8 cellular contexts compared by ENCODE assay signal in the genomic region with DNA sequence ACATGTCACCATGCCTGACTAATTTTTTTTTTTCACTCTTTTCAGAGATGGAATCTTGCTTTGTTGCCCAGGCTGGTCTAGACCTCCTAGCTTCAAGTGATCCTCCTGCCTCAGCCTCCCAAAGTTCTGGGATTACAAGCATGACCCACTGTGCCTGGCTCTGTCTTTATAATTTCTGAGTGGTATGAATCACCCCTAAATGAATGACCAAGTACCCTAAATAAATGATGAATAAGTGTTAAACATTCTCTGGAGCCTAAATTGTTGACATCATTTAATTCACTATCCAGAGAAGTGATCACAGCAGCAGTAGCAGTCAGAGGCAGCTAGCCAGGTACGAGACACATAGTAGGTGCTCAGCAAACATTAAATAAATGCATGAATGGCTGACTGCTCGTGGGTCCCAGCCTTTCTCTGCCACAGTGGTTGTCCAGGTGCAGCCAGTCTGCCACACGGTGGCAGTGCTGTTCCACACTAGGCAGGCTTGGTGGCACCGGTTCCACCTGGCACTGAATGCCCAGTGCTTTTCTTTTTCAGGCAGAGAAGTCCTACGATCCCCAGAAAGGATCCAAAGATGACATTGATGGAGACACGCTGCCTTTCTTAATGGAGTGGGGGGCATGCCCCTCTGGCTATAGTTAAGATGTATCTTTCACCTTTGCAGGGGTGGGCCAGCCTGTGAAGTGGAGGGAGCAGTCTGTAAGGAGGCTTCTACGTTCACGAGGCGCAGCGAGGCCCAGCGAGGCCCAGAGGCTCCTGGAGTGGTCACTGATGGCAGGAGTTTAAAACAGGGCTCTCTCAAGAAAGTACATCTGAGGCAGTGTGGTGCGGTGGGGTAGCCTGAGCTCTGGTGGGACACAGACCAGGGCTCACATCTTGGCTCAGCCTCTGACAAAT. TPM values are rescaled to one million over a fixed set of nuclear protein-coding genes. Genes with fewer than 3 reads are reported as not detected.
DNase-seq lines count a peak whose midpoint lies in the region; ATAC-seq, FAIRE-seq and TF ChIP-seq lines count a peak whose summit lies in the region.

No MANE protein-coding gene starts in this region.

- no peaks in the 10 kb centered on the region for H3K79me2 ChIP-seq in astrocyte (ENCODE audit: insufficient read depth, low read length)

- no peak overlapping the region for H3K4me2 ChIP-seq in astrocyte (ENCODE audit: low read length)

- no peaks in the 10 kb centered on the region for H3K4me1 Mint-ChIP-seq in astrocyte (ENCODE audit: low read depth, unreplicated experiment)

- H3K27ac ChIP-seq in astrocyte (ENCODE audit: low read depth, low read length) (no peak overlapping the region), spleen (no peak overlapping the region)

- no peak for FAIRE-seq in astrocyte (lab: Jason Lieb, UNC)

- peak; percentile 95 for TF ChIP-seq CTCF in astrocyte (IDR thresholded peaks at IDR 0.05; ENCODE audit: insufficient read depth, low read depth, low read length)
- TF ChIP-seq CTCF in spleen (IDR thresholded peaks at IDR 0.05 in 8 of 11, conservative IDR thresholded peaks at IDR 0.05 in 3 of 11) = peak; percentile 58 to 89 (median 86)

- no peak overlapping the region for H3K9ac ChIP-seq in astrocyte (ENCODE audit: low read length)

- H3K27ac Mint-ChIP-seq in astrocyte (ENCODE audit: unreplicated experiment) = no peak overlapping the region

- no peaks in the 10 kb centered on the region for H4K20me1 ChIP-seq in astrocyte (ENCODE audit: insufficient read depth, low read length)

- H2AFZ ChIP-seq in astrocyte (ENCODE audit: low read depth, low read length) = no peak overlapping the region

- no peaks in the 10 kb centered on the region for H3K36me3 Mint-ChIP-seq in astrocyte (ENCODE audit: low read depth, unreplicated experiment)

- peak; percentile 68 for ATAC-seq in GM21737 (IDR thresholded peaks at IDR 0.05; ENCODE audit: unreplicated experiment)
- ATAC-seq in HG03520 (IDR thresholded peaks at IDR 0.05; ENCODE audit: unreplicated experiment) = no peak

- H3K9me3 ChIP-seq in astrocyte (ENCODE audit: insufficient read depth, low read depth, low read length) (no peaks in the 10 kb centered on the region), spleen (no peaks in the 10 kb centered on the region)

- intact Hi-C loops in spleen (cut with DNase I; ENCODE audit: low total_unique reads) = loop anchor here (5.0 to 10.0 kb wide), 2 partner anchors 227 to 489 kb away; no protein-coding TSS in a partner anchor

- TF ChIP-seq POLR2A in spleen (IDR thresholded peaks at IDR 0.05) = no peak

- WGBS in spleen, 5 donors = 41 to 50% (median 47%) methylated on average over 10 to 12 of the region's 12 CpGs

- no peaks in the 10 kb centered on the region for H3K36me3 ChIP-seq in astrocyte (ENCODE audit: insufficient read depth, low read length)
- H3K36me3 ChIP-seq in spleen = no peaks in the 10 kb centered on the region

- H3K9me3 Mint-ChIP-seq in astrocyte (ENCODE audit: unreplicated experiment) = no peaks in the 10 kb centered on the region

- H3K27me3 Mint-ChIP-seq in astrocyte (ENCODE audit: low read depth, unreplicated experiment) = peaks cover 5% of the 10 kb centered on the region

- no peak overlapping the region for H3K4me3 Mint-ChIP-seq in astrocyte (ENCODE audit: unreplicated experiment)

- H3K4me3 ChIP-seq in astrocyte (ENCODE audit: insufficient read depth, low read depth, low read length) = no peak overlapping the region
- H3K4me3 ChIP-seq in spleen = no peak overlapping the region

- H3K27me3 ChIP-seq in astrocyte (ENCODE audit: insufficient read depth, low read length) (no peaks in the 10 kb centered on the region), spleen (replicated peaks in 1 of 7) (no peaks in the 10 kb centered on the region)

- H3K4me1 ChIP-seq in astrocyte (ENCODE audit: insufficient read depth, low read length) = no peaks in the 10 kb centered on the region
- peaks cover 0 to 8% (median 0%) of the 10 kb centered on the region in 6 donors for H3K4me1 ChIP-seq in spleen

- DNase-seq in DMS153 (lab: John Stamatoyannopoulos, UW) (peak; percentile 32), MV-4-11 (lab: John Stamatoyannopoulos, UW) (peak; percentile 34), T-helper 2 cell (peak; percentile 32 to 71 (median 54)), astrocyte (ENCODE audit: low read depth) (peak; percentile 17), iPS DF 4.7 (ENCODE audit: extremely low read depth, low spot score) (peak; percentile 53), spleen (peak; percentile 91)

RNA-seq across cellular contexts. Expression of gene TTC12, which starts 8.7 kb away (rescaled TPM):
- total RNA-seq in astrocyte = 9.4 and 10.1 TPM in 2 replicates
- total RNA-seq in spleen = 10 to 100 TPM in 6 of 7 donors, 1 to 10 TPM in 1; 8.9 to 29.8 (median 19.7) TPM
- polyA plus RNA-seq in spleen = 1 to 10 TPM; 4.2 to 5.3 (median 5.0) TPM

Comparison
In these comparisons a context has a peak if more than half of its experiments do, and no peak if none do; other contexts are left out.
1. DNase-seq: peak in every context shown above with its lines; median percentile 91 in spleen; 54 in T-helper 2 cell; 53 in iPS DF 4.7; 34 in MV-4-11; 32 in DMS153; 17 in astrocyte.